ENCODE assay signal across 13 cellular contexts in the genomic region with DNA sequence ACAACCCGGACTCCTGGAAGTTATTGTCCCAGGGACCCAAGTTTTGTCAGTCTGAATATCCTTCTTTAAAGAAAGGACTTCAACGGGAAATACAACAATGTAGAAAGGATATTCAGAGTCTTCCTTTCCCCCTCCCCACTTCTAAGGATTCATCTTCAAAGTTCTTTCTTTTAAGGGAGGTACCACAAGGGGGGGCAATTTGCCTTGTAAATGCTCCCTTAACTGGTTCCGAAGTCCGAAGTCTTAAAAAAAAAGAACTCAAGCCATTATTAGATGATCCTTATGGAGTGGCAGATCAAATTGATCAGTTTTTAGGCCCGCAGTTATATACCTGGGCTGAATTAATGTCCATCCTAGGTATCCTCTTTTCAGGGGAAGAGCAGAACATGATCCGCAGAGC. TPM values are rescaled to one million over a fixed set of nuclear protein-coding genes. Genes with fewer than 3 reads are reported as not detected.
DNase-seq lines count a peak whose midpoint lies in the region; ATAC-seq and TF ChIP-seq lines count a peak whose summit lies in the region.
"Had no signal": no experiment of that assay in that cellular context is flagged by ENCODE, and none has a peak within 500 bp of the region (broad histone marks: within the 10 kb centered on the region; RNA-seq: fewer than 3 reads in every experiment).

No MANE protein-coding gene starts in this region.

- no peak overlapping the region for H3K27ac ChIP-seq in coronary artery
- H3K27ac ChIP-seq: A549, thyroid gland had no signal

- ATAC-seq in GM21825 (IDR thresholded peaks at IDR 0.05; ENCODE audit: unreplicated experiment): no peak
- ATAC-seq: A549 had no signal

- DNase-seq in DMS53 (lab: John Stamatoyannopoulos, UW) (peak; percentile 34), DMS53 treated with DMSO at 0.1 percent for 48 hours (lab: John Stamatoyannopoulos, UW; ENCODE audit: unreplicated experiment) (no peak), NB4 (ENCODE audit: low read depth) (peak; percentile 58), epithelial cell of proximal tubule (ENCODE audit: low read depth) (no peak), renal cortical epithelial cell (ENCODE audit: low read depth) (peak; percentile 25), coronary artery (ENCODE audit: low spot score) (no peak), NCI-H1105 treated with DMSO at 0.1 percent for 48 hours (lab: John Stamatoyannopoulos, UW) (no peak)
- DNase-seq: anterior cingulate cortex, glutamatergic neuron, NCI-H2029, thyroid gland had no signal

- no peak for TF ChIP-seq POLR2A in NB4 (IDR thresholded peaks at IDR 0.05; ENCODE audit: extremely low read depth, insufficient read length)

- no peak overlapping the region for H3K4me3 ChIP-seq in NB4 (ENCODE audit: low read depth, low read length)
- H3K4me3 ChIP-seq in epithelial cell of proximal tubule (ENCODE audit: low read depth, low read length): no peak overlapping the region
- H3K4me3 ChIP-seq in coronary artery: no peak overlapping the region
- H3K4me3 ChIP-seq: A549, thyroid gland had no signal

- TF ChIP-seq CTCF in NB4 (IDR thresholded peaks at IDR 0.05; ENCODE audit: low read depth, low read length) (peak; percentile 10), epithelial cell of proximal tubule (conservative IDR thresholded peaks at IDR 0.05; ENCODE audit: low read depth, low read length) (peak; percentile 44), coronary artery (IDR thresholded peaks at IDR 0.05) (no peak)

RNA-seq across cellular contexts. Expression of gene SERINC2, which starts 47.0 kb away (rescaled TPM):
- total RNA-seq in epithelial cell of proximal tubule: 45.8 and 56.3 TPM in 2 replicates
- total RNA-seq in renal cortical epithelial cell: 16.5 and 38.6 TPM in 2 replicates

Comparison
In these comparisons a context has a peak if more than half of its experiments do, and no peak if none do; other contexts are left out.
1. DNase-seq: peak in DMS53 (single experiment), NB4 (single experiment) and renal cortical epithelial cell (single experiment); none in DMS53 treated with DMSO at 0.1 percent for 48 hours (single experiment), epithelial cell of proximal tubule (single experiment), coronary artery (single experiment) and NCI-H1105 treated with DMSO at 0.1 percent for 48 hours (single experiment).